25 cellular contexts compared by ENCODE assay signal in genomic region chr2:54008439-54008838, GRCh38.
"Had no signal": no experiment of that assay in that cellular context is flagged by ENCODE, and none has a peak within 500 bp of the region (broad histone marks: within the 10 kb centered on the region; RNA-seq: fewer than 3 reads in every experiment).

No MANE protein-coding gene starts in this region.

- DNase-seq: naive B cell; naive thymus-derived CD8-positive, alpha-beta T cell; occipital lobe; pancreas; right cardiac atrium; spleen; stimulated activated CD4-positive, alpha-beta T cell treated with anti-CD3 and anti-CD28 coated beads, Interleukin-12 subunit alpha, Interleukin-12 subunit beta, amount 100 ng/mL, for 4 hours; stimulated activated CD4-positive, alpha-beta T cell treated with anti-CD3 and anti-CD28 coated beads, Interleukin-1b, Interleukin-23, amount 100 ng/mL, for 48 hours; stimulated activated CD4-positive, alpha-beta T cell treated with anti-CD3 and anti-CD28 coated beads, Interleukin-4, amount 100 ng/mL, for 1 hour; stimulated activated CD4-positive, alpha-beta T cell treated with anti-CD3 and anti-CD28 coated beads, Interleukin-4, amount 100 ng/mL, for 4 hours; stimulated activated CD8-positive, alpha-beta memory T cell treated with anti-CD3 and anti-CD28 coated beads, Interleukin-4, amount 100 ng/mL, for 48 hours; stimulated activated naive CD4-positive, alpha-beta T cell; stimulated activated naive CD8-positive, alpha-beta T cell treated with anti-CD3 and anti-CD28 coated beads, Interleukin-15, amount 100 ng/mL, for 72 hours; stimulated activated naive CD8-positive, alpha-beta T cell treated with anti-CD3 and anti-CD28 coated beads, Interleukin-15, Interleukin-2, amounts not matched to agents 100 U/mL and 50 U/mL, for 24 hours; substantia nigra; testis; tibial artery; transverse colon; upper lobe of right lung; uterus had no signal

- H3K9me3 Mint-ChIP-seq: naive B cell; naive thymus-derived CD8-positive, alpha-beta T cell; natural killer cell treated with Interleukin-12 subunit alpha and Interleukin-12 subunit beta and Interleukin-15 and Interleukin-18, amount 100 ng/mL, for 72 hours; neural progenitor cell; stimulated activated memory B cell treated with anti-CD40 and anti-IgM and Interleukin-4, amounts not matched to agents 10 μg/mL and 1 μg/mL and 100 μg/mL, for 72 hours; stimulated activated naive CD8-positive, alpha-beta T cell treated with anti-CD3 and anti-CD28 coated beads, Interleukin-15, amount 100 ng/mL, for 72 hours; type B pancreatic cell had no signal

- ATAC-seq: naive thymus-derived CD8-positive, alpha-beta T cell; natural killer cell treated with Interleukin-12 subunit alpha and Interleukin-12 subunit beta and Interleukin-15 and Interleukin-18, amount 100 ng/mL, for 72 hours; pancreas; right cardiac atrium; sciatic nerve; stimulated activated memory B cell treated with anti-CD40 and anti-IgM and Interleukin-4, amounts not matched to agents 10 μg/mL and 1 μg/mL and 100 μg/mL, for 72 hours; stimulated activated naive CD8-positive, alpha-beta T cell treated with anti-CD3 and anti-CD28 coated beads, Interleukin-15, amount 100 ng/mL, for 72 hours; stimulated activated naive CD8-positive, alpha-beta T cell treated with anti-CD3 and anti-CD28 coated beads, Interleukin-15, Interleukin-2, amounts not matched to agents 100 U/mL and 50 U/mL, for 24 hours; upper lobe of right lung had no signal

- H3K36me3 Mint-ChIP-seq: naive B cell; naive thymus-derived CD8-positive, alpha-beta T cell; natural killer cell treated with Interleukin-12 subunit alpha and Interleukin-12 subunit beta and Interleukin-15 and Interleukin-18, amount 100 ng/mL, for 72 hours; neural progenitor cell; stimulated activated memory B cell treated with anti-CD40 and anti-IgM and Interleukin-4, amounts not matched to agents 10 μg/mL and 1 μg/mL and 100 μg/mL, for 72 hours; type B pancreatic cell had no signal

- H3K4me3 Mint-ChIP-seq: naive B cell; naive thymus-derived CD8-positive, alpha-beta T cell; natural killer cell treated with Interleukin-12 subunit alpha and Interleukin-12 subunit beta and Interleukin-15 and Interleukin-18, amount 100 ng/mL, for 72 hours; neural progenitor cell; stimulated activated memory B cell treated with anti-CD40 and anti-IgM and Interleukin-4, amounts not matched to agents 10 μg/mL and 1 μg/mL and 100 μg/mL, for 72 hours; stimulated activated naive CD8-positive, alpha-beta T cell treated with anti-CD3 and anti-CD28 coated beads, Interleukin-15, amount 100 ng/mL, for 72 hours; type B pancreatic cell had no signal

- FAIRE-seq: pancreas had no signal

- H3K27ac Mint-ChIP-seq: natural killer cell treated with Interleukin-12 subunit alpha and Interleukin-12 subunit beta and Interleukin-15 and Interleukin-18, amount 100 ng/mL, for 72 hours; neural progenitor cell; stimulated activated memory B cell treated with anti-CD40 and anti-IgM and Interleukin-4, amounts not matched to agents 10 μg/mL and 1 μg/mL and 100 μg/mL, for 72 hours; stimulated activated naive CD8-positive, alpha-beta T cell treated with anti-CD3 and anti-CD28 coated beads, Interleukin-15, amount 100 ng/mL, for 72 hours; type B pancreatic cell had no signal

- H3K4me1 Mint-ChIP-seq: neural progenitor cell had no signal

- H3K27me3 Mint-ChIP-seq: naive B cell; naive thymus-derived CD8-positive, alpha-beta T cell; natural killer cell treated with Interleukin-12 subunit alpha and Interleukin-12 subunit beta and Interleukin-15 and Interleukin-18, amount 100 ng/mL, for 72 hours; stimulated activated memory B cell treated with anti-CD40 and anti-IgM and Interleukin-4, amounts not matched to agents 10 μg/mL and 1 μg/mL and 100 μg/mL, for 72 hours; stimulated activated naive CD8-positive, alpha-beta T cell treated with anti-CD3 and anti-CD28 coated beads, Interleukin-15, amount 100 ng/mL, for 72 hours; type B pancreatic cell had no signal
